1 cellular context compared by ENCODE assay signal in the genomic region with DNA sequence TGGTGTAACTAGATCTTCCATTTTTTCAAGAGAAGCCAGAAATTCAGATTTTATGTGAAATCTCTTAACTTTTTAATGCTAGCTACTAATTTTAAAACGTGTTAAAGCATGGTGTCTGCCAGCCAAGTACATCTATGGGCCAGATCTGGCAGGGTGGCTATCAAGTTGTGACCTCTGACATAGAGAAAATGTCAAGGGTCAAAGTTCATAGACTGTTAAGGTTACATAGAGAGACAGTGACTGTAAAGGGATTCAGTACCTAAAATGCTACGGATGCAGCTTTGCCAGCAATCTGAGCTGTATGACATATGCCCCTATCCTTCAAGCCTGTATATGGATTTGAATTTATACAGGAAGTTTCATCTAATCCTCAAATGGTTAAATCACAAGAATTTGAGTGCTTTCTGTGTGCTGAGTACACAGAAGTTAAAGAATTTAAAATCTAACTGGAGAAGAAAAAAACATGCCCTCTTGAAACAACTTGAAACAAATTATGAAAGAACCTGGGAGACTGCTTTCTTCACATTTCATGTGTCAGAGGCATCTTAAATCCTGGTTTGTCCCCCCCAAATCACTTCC.
TF ChIP-seq lines count a peak whose summit lies in the region.

No MANE protein-coding gene starts in this region.

TF ChIP-seq in K562, 482 proteins besides CTCF, POLR2A, EP300 and RAD21:
- no peak for TF ChIP-seq NR2C2 (CRISPR knock-in tag; IDR thresholded peaks at IDR 0.05)
- peak; percentile 84 for TF ChIP-seq NR2C2 (tag; IDR thresholded peaks at IDR 0.05)
- TF ChIP-seq NR2C1 (IDR thresholded peaks at IDR 0.05) = peak; percentile 84
- TF ChIP-seq NR2C1 (tag; IDR thresholded peaks at IDR 0.05) = peak; percentile 90
- TF ChIP-seq, protein P1, sequence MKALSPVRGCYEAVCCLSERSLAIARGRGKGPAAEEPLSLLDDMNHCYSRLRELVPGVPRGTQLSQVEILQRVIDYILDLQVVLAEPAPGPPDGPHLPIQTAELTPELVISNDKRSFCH (CRISPR knock-in tag; IDR thresholded peaks at IDR 0.05) = no peak
- TF ChIP-seq, protein P1 (tag; IDR thresholded peaks at IDR 0.05) = peak; percentile 78; the same call in 1 of the 2 replicates
- TF ChIP-seq FOXP1 (CRISPR knock-in tag; IDR thresholded peaks at IDR 0.05) = no peak
- TF ChIP-seq, protein P2, sequence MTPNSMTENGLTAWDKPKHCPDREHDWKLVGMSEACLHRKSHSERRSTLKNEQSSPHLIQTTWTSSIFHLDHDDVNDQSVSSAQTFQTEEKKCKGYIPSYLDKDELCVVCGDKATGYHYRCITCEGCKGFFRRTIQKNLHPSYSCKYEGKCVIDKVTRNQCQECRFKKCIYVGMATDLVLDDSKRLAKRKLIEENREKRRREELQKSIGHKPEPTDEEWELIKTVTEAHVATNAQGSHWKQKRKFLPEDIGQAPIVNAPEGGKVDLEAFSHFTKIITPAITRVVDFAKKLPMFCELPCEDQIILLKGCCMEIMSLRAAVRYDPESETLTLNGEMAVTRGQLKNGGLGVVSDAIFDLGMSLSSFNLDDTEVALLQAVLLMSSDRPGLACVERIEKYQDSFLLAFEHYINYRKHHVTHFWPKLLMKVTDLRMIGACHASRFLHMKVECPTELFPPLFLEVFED (CRISPR knock-in tag; conservative IDR thresholded peaks at IDR 0.05) = no peak
